39 cellular contexts compared by ENCODE assay signal in the genomic region with DNA sequence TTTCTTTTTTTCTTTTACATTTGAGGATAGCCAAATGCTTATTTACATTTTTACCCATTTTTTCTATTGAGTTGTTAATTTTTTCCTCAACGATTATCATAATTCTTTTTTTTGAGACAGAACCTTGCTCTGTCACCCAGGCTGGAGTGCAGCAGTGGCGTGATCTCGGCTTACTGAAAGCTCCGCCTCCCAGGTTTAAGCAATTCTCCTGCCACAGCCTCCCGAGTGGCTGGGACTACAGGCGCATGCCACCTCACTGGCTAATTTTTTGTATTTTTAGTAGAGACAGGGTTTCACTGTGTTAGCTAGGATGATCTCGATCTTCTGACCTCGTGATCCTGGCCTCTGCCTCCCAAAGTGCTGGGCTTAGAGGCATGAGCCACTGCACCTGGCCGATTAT.
"Had no signal": no experiment of that assay in that cellular context is flagged by ENCODE, and none has a peak within 500 bp of the region (broad histone marks: within the 10 kb centered on the region; RNA-seq: fewer than 3 reads in every experiment).

No MANE protein-coding gene starts in this region.

- H3K9me3 ChIP-seq: adrenal gland, ascending aorta, body of pancreas, breast epithelium had no signal

- H3K4me3 ChIP-seq: adrenal gland, ascending aorta, body of pancreas, breast epithelium, cardiac muscle cell had no signal

- H3K27ac Mint-ChIP-seq: activated naive CD4-positive, alpha-beta T cell treated with anti-CD3 and anti-CD28 coated beads for 36 hours; activated naive CD4-positive, alpha-beta T cell treated with anti-CD3 and anti-CD28 coated beads, Interleukin-2, amount 10 ng/mL, durations not matched to agents 7 days and 5 days; activated naive CD4-positive, alpha-beta T cell treated with anti-CD3 and anti-CD28 coated beads, Interleukin-2, amount 50 U/mL, for 24 hours; activated naive CD4-positive, alpha-beta T cell treated with anti-CD3 and anti-CD28 coated beads, Interleukin-2, amount 50 U/mL, for 72 hours; activated naive CD8-positive, alpha-beta T cell; activated naive CD8-positive, alpha-beta T cell treated with anti-CD3 and anti-CD28 coated beads for 36 hours; activated naive CD8-positive, alpha-beta T cell treated with anti-CD3 and anti-CD28 coated beads, Interleukin-2, amount 10 ng/mL, durations not matched to agents 7 days and 5 days; activated naive CD8-positive, alpha-beta T cell treated with anti-CD3 and anti-CD28 coated beads, Interleukin-2, amount 50 U/mL, for 24 hours; activated T-cell treated with anti-CD3 and anti-CD28 coated beads, Interleukin-2, amount 50 U/mL, for 24 hours; activated T-cell treated with anti-CD3 and anti-CD28 coated beads, Interleukin-2, amount 50 U/mL, for 72 hours; activated T-helper 1 cell treated with anti-CD3 and anti-CD28 coated beads, Interleukin-12 subunit alpha, Interleukin-12 subunit beta, Interleukin-2, Interleukin-4 antibody, amounts not matched to agents 30 ng/mL and 10 ng/mL and 1 ng/mL, durations not matched to agents 14 hours and 24 hours and 36 hours; activated T-helper 17 cell treated with anti-CD3 and anti-CD28 coated beads, Interleukin-2, amount 50 U/mL, for 72 hours; activated T-helper 2 cell treated with anti-CD3 and anti-CD28 coated beads, Interferon-gamma antibody, Interleukin-2, Interleukin-4, amounts not matched to agents 10 μg/mL and 5 μg/mL and 100 μg/mL, durations not matched to agents 14 hours and 24 hours and 36 hours; brain had no signal

- H3K4me1 ChIP-seq: adrenal gland, ascending aorta, body of pancreas, breast epithelium had no signal

- H3K36me3 ChIP-seq: adrenal gland, ascending aorta, brain microvascular endothelial cell, breast epithelium, cardiac muscle cell had no signal

- H3K27me3 ChIP-seq: adrenal gland, ascending aorta, body of pancreas, brain microvascular endothelial cell, breast epithelium, cardiac muscle cell had no signal

- ATAC-seq: activated naive CD4-positive, alpha-beta T cell treated with anti-CD3 and anti-CD28 coated beads, Interleukin-2, amount 50 U/mL, for 72 hours; activated naive CD8-positive, alpha-beta T cell treated with anti-CD3 and anti-CD28 coated beads, Interleukin-2, amount 50 U/mL, for 24 hours; activated T-cell treated with anti-CD3 and anti-CD28 coated beads, Interleukin-2, amount 50 U/mL, for 4 hours; activated T-cell treated with anti-CD3 and anti-CD28 coated beads, Interleukin-2, amount 50 U/mL, for 72 hours; activated T-helper 17 cell treated with anti-CD3 and anti-CD28 coated beads, Interleukin-2, amount 50 U/mL, for 72 hours; body of pancreas had no signal

- H3K4me1 Mint-ChIP-seq: activated naive CD4-positive, alpha-beta T cell treated with anti-CD3 and anti-CD28 coated beads, Interleukin-2, amount 10 ng/mL, durations not matched to agents 7 days and 5 days; activated naive CD4-positive, alpha-beta T cell treated with anti-CD3 and anti-CD28 coated beads, Interleukin-2, amount 50 U/mL, for 24 hours; activated naive CD8-positive, alpha-beta T cell treated with anti-CD3 and anti-CD28 coated beads for 36 hours; activated naive CD8-positive, alpha-beta T cell treated with anti-CD3 and anti-CD28 coated beads, Interleukin-2, amount 10 ng/mL, durations not matched to agents 7 days and 5 days; activated naive CD8-positive, alpha-beta T cell treated with anti-CD3 and anti-CD28 coated beads, Interleukin-2, amount 50 U/mL, for 24 hours; activated T-helper 17 cell treated with anti-CD3 and anti-CD28 coated beads, Interleukin-2, amount 50 U/mL, for 72 hours; central memory CD8-positive, alpha-beta T cell had no signal

- H3K27me3 Mint-ChIP-seq: activated naive CD4-positive, alpha-beta T cell treated with anti-CD3 and anti-CD28 coated beads, Interleukin-2, amount 10 ng/mL, durations not matched to agents 7 days and 5 days; activated naive CD4-positive, alpha-beta T cell treated with anti-CD3 and anti-CD28 coated beads, Interleukin-2, amount 50 U/mL, for 24 hours; activated naive CD8-positive, alpha-beta T cell; activated naive CD8-positive, alpha-beta T cell treated with anti-CD3 and anti-CD28 coated beads for 36 hours; activated naive CD8-positive, alpha-beta T cell treated with anti-CD3 and anti-CD28 coated beads, Interleukin-2, amount 10 ng/mL, durations not matched to agents 7 days and 5 days; activated naive CD8-positive, alpha-beta T cell treated with anti-CD3 and anti-CD28 coated beads, Interleukin-2, amount 50 U/mL, for 24 hours; activated T-cell treated with anti-CD3 and anti-CD28 coated beads, Interleukin-2, amount 50 U/mL, for 24 hours; activated T-helper 17 cell treated with anti-CD3 and anti-CD28 coated beads, Interleukin-2, amount 50 U/mL, for 72 hours; central memory CD8-positive, alpha-beta T cell had no signal

- FAIRE-seq: astrocyte, bronchial epithelial cell had no signal

- H3K27ac ChIP-seq: adrenal gland, ascending aorta, body of pancreas, brain microvascular endothelial cell, breast epithelium, cardiac muscle cell had no signal

- DNase-seq: activated effector memory CD4-positive, alpha-beta T cell treated with anti-CD3 and anti-CD28 coated beads, Interleukin-2, amount 50 U/mL, for 16 hours; activated effector memory CD4-positive, alpha-beta T cell treated with Interleukin-2 at 50 U/mL for 16 hours; activated gamma-delta T cell; activated gamma-delta T cell treated with Interleukin-2 at 50 U/mL for 16 hours; activated naive CD4-positive, alpha-beta T cell; activated naive CD4-positive, alpha-beta T cell treated with anti-CD3 and anti-CD28 coated beads for 36 hours; activated naive CD4-positive, alpha-beta T cell treated with anti-CD3 and anti-CD28 coated beads, Interleukin-2, amount 10 ng/mL, durations not matched to agents 7 days and 5 days; activated naive CD4-positive, alpha-beta T cell treated with Interleukin-2 at 50 U/mL for 16 hours; activated naive CD8-positive, alpha-beta T cell treated with anti-CD3 and anti-CD28 coated beads for 36 hours; activated naive CD8-positive, alpha-beta T cell treated with anti-CD3 and anti-CD28 coated beads, Interleukin-2, amount 10 ng/mL, durations not matched to agents 7 days and 5 days; activated naive CD8-positive, alpha-beta T cell treated with anti-CD3 and anti-CD28 coated beads, Interleukin-2, amount 50 U/mL, for 24 hours; activated T-cell treated with anti-CD3 and anti-CD28 coated beads, Interleukin-2, amount 50 U/mL, for 1 hour; activated T-cell treated with anti-CD3 and anti-CD28 coated beads, Interleukin-2, amount 50 U/mL, for 24 hours; activated T-cell treated with anti-CD3 and anti-CD28 coated beads, Interleukin-2, amount 50 U/mL, for 4 hours; activated T-cell treated with anti-CD3 and anti-CD28 coated beads, Interleukin-2, amount 50 U/mL, for 48 hours; activated T-cell treated with anti-CD3 and anti-CD28 coated beads, Interleukin-2, amount 50 U/mL, for 72 hours; adrenal gland; amniotic stem cell; amygdala; anterior cingulate cortex; aorta; body of pancreas; brain microvascular endothelial cell; caudate nucleus; central memory CD4-positive, alpha-beta T cell; cerebellar nuclear complex had no signal

- H3K9me3 Mint-ChIP-seq: activated naive CD4-positive, alpha-beta T cell treated with anti-CD3 and anti-CD28 coated beads for 36 hours; activated naive CD4-positive, alpha-beta T cell treated with anti-CD3 and anti-CD28 coated beads, Interleukin-2, amount 50 U/mL, for 24 hours; activated naive CD8-positive, alpha-beta T cell treated with anti-CD3 and anti-CD28 coated beads for 36 hours; activated naive CD8-positive, alpha-beta T cell treated with anti-CD3 and anti-CD28 coated beads, Interleukin-2, amount 10 ng/mL, durations not matched to agents 7 days and 5 days; activated T-cell treated with anti-CD3 and anti-CD28 coated beads, Interleukin-2, amount 50 U/mL, for 24 hours; activated T-helper 1 cell treated with anti-CD3 and anti-CD28 coated beads, Interleukin-12 subunit alpha, Interleukin-12 subunit beta, Interleukin-2, Interleukin-4 antibody, amounts not matched to agents 30 ng/mL and 10 ng/mL and 1 ng/mL, durations not matched to agents 14 hours and 24 hours and 36 hours; activated T-helper 2 cell treated with anti-CD3 and anti-CD28 coated beads, Interferon-gamma antibody, Interleukin-2, Interleukin-4, amounts not matched to agents 10 μg/mL and 5 μg/mL and 100 μg/mL, durations not matched to agents 14 hours and 24 hours and 36 hours had no signal

- H3K36me3 Mint-ChIP-seq: activated naive CD4-positive, alpha-beta T cell treated with anti-CD3 and anti-CD28 coated beads, Interleukin-2, amount 10 ng/mL, durations not matched to agents 7 days and 5 days; activated naive CD4-positive, alpha-beta T cell treated with anti-CD3 and anti-CD28 coated beads, Interleukin-2, amount 50 U/mL, for 24 hours; activated naive CD4-positive, alpha-beta T cell treated with anti-CD3 and anti-CD28 coated beads, Interleukin-2, amount 50 U/mL, for 72 hours; activated naive CD8-positive, alpha-beta T cell; activated naive CD8-positive, alpha-beta T cell treated with anti-CD3 and anti-CD28 coated beads for 36 hours; activated naive CD8-positive, alpha-beta T cell treated with anti-CD3 and anti-CD28 coated beads, Interleukin-2, amount 10 ng/mL, durations not matched to agents 7 days and 5 days; brain had no signal

- H3K4me3 Mint-ChIP-seq: activated naive CD4-positive, alpha-beta T cell treated with anti-CD3 and anti-CD28 coated beads for 36 hours; activated naive CD4-positive, alpha-beta T cell treated with anti-CD3 and anti-CD28 coated beads, Interleukin-2, amount 10 ng/mL, durations not matched to agents 7 days and 5 days; activated naive CD4-positive, alpha-beta T cell treated with anti-CD3 and anti-CD28 coated beads, Interleukin-2, amount 50 U/mL, for 24 hours; activated naive CD8-positive, alpha-beta T cell; activated naive CD8-positive, alpha-beta T cell treated with anti-CD3 and anti-CD28 coated beads for 36 hours; activated naive CD8-positive, alpha-beta T cell treated with anti-CD3 and anti-CD28 coated beads, Interleukin-2, amount 10 ng/mL, durations not matched to agents 7 days and 5 days; activated naive CD8-positive, alpha-beta T cell treated with anti-CD3 and anti-CD28 coated beads, Interleukin-2, amount 50 U/mL, for 24 hours; activated T-cell treated with anti-CD3 and anti-CD28 coated beads, Interleukin-2, amount 50 U/mL, for 24 hours; activated T-cell treated with anti-CD3 and anti-CD28 coated beads, Interleukin-2, amount 50 U/mL, for 4 hours; activated T-cell treated with anti-CD3 and anti-CD28 coated beads, Interleukin-2, amount 50 U/mL, for 72 hours; activated T-helper 1 cell treated with anti-CD3 and anti-CD28 coated beads, Interleukin-12 subunit alpha, Interleukin-12 subunit beta, Interleukin-2, Interleukin-4 antibody, amounts not matched to agents 30 ng/mL and 10 ng/mL and 1 ng/mL, durations not matched to agents 14 hours and 24 hours and 36 hours; activated T-helper 17 cell treated with anti-CD3 and anti-CD28 coated beads, Interleukin-2, amount 50 U/mL, for 72 hours; brain; central memory CD8-positive, alpha-beta T cell had no signal
